ENCODE assay signal across 16 cellular contexts in the genomic region with DNA sequence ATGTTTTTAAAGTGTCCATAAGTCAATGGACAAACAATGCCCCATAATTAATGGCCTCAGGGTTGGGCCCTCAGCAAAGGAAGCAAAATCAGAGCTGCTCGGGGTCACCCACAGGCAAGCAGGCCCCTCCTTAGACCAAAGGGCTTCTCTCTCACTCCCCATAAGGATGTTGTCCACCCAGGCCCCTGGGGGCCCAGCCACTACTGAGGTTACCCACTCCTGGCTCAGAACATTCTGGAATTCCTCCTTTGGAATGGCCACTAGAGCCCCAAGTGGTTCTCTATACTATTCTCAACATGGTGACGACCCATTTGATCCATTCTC. TPM values are rescaled to one million over a fixed set of nuclear protein-coding genes. Genes with fewer than 3 reads are reported as not detected.
A peak's percentile ranks its signal among the peaks of the same experiment; 100 is the strongest.
DNase-seq lines count a peak whose midpoint lies in the region; ATAC-seq, FAIRE-seq and TF ChIP-seq lines count a peak whose summit lies in the region.
"Had no signal": no experiment of that assay in that cellular context is flagged by ENCODE, and none has a peak within 500 bp of the region (broad histone marks: within the 10 kb centered on the region; RNA-seq: fewer than 3 reads in every experiment).

No MANE protein-coding gene starts in this region.

- no peaks in the 10 kb centered on the region for H3K9me3 ChIP-seq in heart right ventricle
- H3K9me3 ChIP-seq in HepG2 (ENCODE audit: low read length): no peaks in the 10 kb centered on the region
- no peaks in the 10 kb centered on the region for H3K9me3 ChIP-seq in gastrocnemius medialis
- H3K9me3 ChIP-seq in PC-9 (ENCODE audit: insufficient read depth, low read depth): no peaks in the 10 kb centered on the region
- H3K9me3 ChIP-seq: BLaER1 had no signal

- TF ChIP-seq CTCF in heart right ventricle (IDR thresholded peaks at IDR 0.05): no peak
- no peak for TF ChIP-seq CTCF in HepG2 (CRISPR knock-in tag; IDR thresholded peaks at IDR 0.05)
- no peak for TF ChIP-seq CTCF in gastrocnemius medialis (IDR thresholded peaks at IDR 0.05 in 4 of 5, conservative IDR thresholded peaks at IDR 0.05 in 1 of 5)
- no peak for TF ChIP-seq CTCF in PC-9 (conservative IDR thresholded peaks at IDR 0.05)

- H3K9me2 ChIP-seq in PC-9 (ENCODE audit: insufficient read depth): no peaks in the 10 kb centered on the region

- H3K4me3 ChIP-seq in heart right ventricle (no peak overlapping the region), HepG2 (replicated peaks in 1 of 3; ENCODE audit: insufficient read depth in 1 of 3, low read depth in 2 of 3, low read length in 3 of 3) (peak overlapping the region; percentile 27 to 66 (median 31)), gastrocnemius medialis (no peak overlapping the region), PC-9 (no peak overlapping the region)
- H3K4me3 ChIP-seq: BLaER1 had no signal

- H2AFZ ChIP-seq in HepG2 (ENCODE audit: low read length) (no peak overlapping the region), PC-9 (no peak overlapping the region)

- peaks cover 0 to 4% (median 0%) of the 10 kb centered on the region in 7 donors for H3K27me3 ChIP-seq in heart right ventricle
- peaks cover 3 to 27% of the 10 kb centered on the region in 2 experiments; a peak in 4 of 5 replicates for H3K27me3 ChIP-seq in HepG2 (ENCODE audit: control insufficient read depth in 1 of 2, insufficient read depth in 2 of 2, low read length in 2 of 2)
- no peaks in the 10 kb centered on the region for H3K27me3 ChIP-seq in gastrocnemius medialis
- H3K27me3 ChIP-seq in PC-9 (ENCODE audit: insufficient read depth, low read depth): peaks cover 36% of the 10 kb centered on the region
- H3K27me3 ChIP-seq: BLaER1 had no signal

- H3K36me3 ChIP-seq in heart right ventricle (no peaks in the 10 kb centered on the region), HepG2 (replicated peaks in 1 of 2; ENCODE audit: control insufficient read depth in 1 of 2, insufficient read depth in 2 of 2, low read length in 2 of 2) (no peaks in the 10 kb centered on the region), gastrocnemius medialis (no peaks in the 10 kb centered on the region), PC-9 (ENCODE audit: low read depth) (no peaks in the 10 kb centered on the region)
- H3K36me3 ChIP-seq: BLaER1 had no signal

- no peaks in the 10 kb centered on the region for H3K79me2 ChIP-seq in HepG2 (ENCODE audit: insufficient read depth, low read length)
- H3K79me2 ChIP-seq in PC-9 (ENCODE audit: low read depth): no peaks in the 10 kb centered on the region

- intact Hi-C loops in heart right ventricle (cut with DNase I) (loop anchor here in 4 of 10 donors (1.0 to 10.0 kb wide), 4 partner anchors 63 to 147 kb away; a partner anchor contains a TSS), left ventricle myocardium superior (cut with micrococcal nuclease) (no loop called here), HepG2 (cut with micrococcal nuclease; ENCODE audit: unreplicated experiment) (loop anchor here (1.0 kb wide), 1 partner anchor 21 kb away; no protein-coding TSS in a partner anchor), gastrocnemius medialis (cut with DNase I; ENCODE audit: low total_unique reads) (loop anchor here (5.0 kb wide), 1 partner anchor 147 kb away; no protein-coding TSS in a partner anchor), PC-9 (cut with micrococcal nuclease; ENCODE audit: unreplicated experiment) (no loop called here)

- FAIRE-seq in HepG2 (lab: Jason Lieb, UNC): no peak
- FAIRE-seq: H54, HTR-8/SVneo had no signal

- TF ChIP-seq POLR2A in HepG2 (IDR thresholded peaks at IDR 0.05; ENCODE audit: insufficient read depth in 1 of 2, low read depth in 2 of 2, low read length in 2 of 2) (no peak), gastrocnemius medialis (IDR thresholded peaks at IDR 0.05) (no peak)

- no peak overlapping the region for H3K9ac ChIP-seq in HepG2 (ENCODE audit: insufficient read depth, low read depth, low read length)
- H3K9ac ChIP-seq: BLaER1 had no signal

- BruUV-seq in HepG2 (replicated peaks; lab: Mats Ljungman, UMichigan) (no TSS peak), PC-9 (replicated peaks; lab: Mats Ljungman, UMichigan) (no TSS peak)

- no peak for TF ChIP-seq RAD21 in HepG2 (CRISPR knock-in tag; IDR thresholded peaks at IDR 0.05)

- CTCF ChIA-PET in HepG2 (lab: Yijun Ruan, JAX; ENCODE audit: low intra/inter-chr PET ratio, low total read pairs) (no interaction called here), PC-9 (lab: Charles Lee) (interaction anchor here (0.6 kb wide), 1 partner anchor 359 kb away, joined by 3 read pairs; no protein-coding TSS in a partner anchor)

- TF ChIP-seq EP300 in HepG2 (IDR thresholded peaks at IDR 0.05; ENCODE audit: low read depth in 2 of 2, low read length in 2 of 2) (no peak), HepG2 (CRISPR knock-in tag; IDR thresholded peaks at IDR 0.05; ENCODE audit: borderline replicate concordance) (no peak)

- H4K20me1 ChIP-seq in HepG2 (ENCODE audit: insufficient read depth, low read length) (no peaks in the 10 kb centered on the region), PC-9 (ENCODE audit: insufficient read depth) (no peaks in the 10 kb centered on the region)
- H4K20me1 ChIP-seq: BLaER1 had no signal

- no peak for ATAC-seq in heart right ventricle
- no peak for ATAC-seq in left ventricle myocardium superior
- ATAC-seq in HepG2: peak; percentile 26
- no peak for ATAC-seq in gastrocnemius medialis
- no peak for ATAC-seq in GM18873 (IDR thresholded peaks at IDR 0.05; ENCODE audit: low FRiP score, unreplicated experiment)
- ATAC-seq: HCT116 had no signal

- in situ Hi-C loops in HepG2 (cut with HindIII; ENCODE audit: extremely low pct_ligation_motif_present, low pct_unique_long_range_greater_than_20kb): no loop called here
- in situ Hi-C loops in gastrocnemius medialis (cut with MboI; ENCODE audit: low sequenced_read_pairs in 4 of 4): loop anchor here in 1 of 4 donors (25.0 kb wide), 1 partner anchor 88 kb away; no protein-coding TSS in a partner anchor

- H3K4me1 ChIP-seq in heart right ventricle (peaks cover 0 to 24% (median 16%) of the 10 kb centered on the region in 9 donors), HepG2 (ENCODE audit: insufficient read depth, low read length) (peaks cover 54% of the 10 kb centered on the region), gastrocnemius medialis (peaks cover 0 to 7% of the 10 kb centered on the region in 2 donors), PC-9 (replicated peaks; ENCODE audit: insufficient read depth) (peaks cover 5% of the 10 kb centered on the region; the same call in 1 of the 2 replicates)
- H3K4me1 ChIP-seq: BLaER1 had no signal

- H3K4me2 ChIP-seq in HepG2 (ENCODE audit: low read depth, low read length): peak overlapping the region; percentile 76
- H3K4me2 ChIP-seq in PC-9: no peak overlapping the region
- H3K4me2 ChIP-seq: BLaER1 had no signal

- 71 to 76% methylated on average over 2 of the region's 2 CpGs for WGBS in heart right ventricle, 2 donors
- WGBS in HepG2 (ENCODE audit: low lambda C conversion rate): 61% methylated on average over 2 of the region's 2 CpGs

- no peak for DNase-seq in heart right ventricle
- DNase-seq in left ventricle myocardium superior: no peak
- DNase-seq in HepG2 (ENCODE audit: low spot score): no peak
- no peak for DNase-seq in gastrocnemius medialis
- DNase-seq in PC-9: no peak
- DNase-seq in SHP77 treated with DMSO at 0.1 percent for 48 hours (lab: John Stamatoyannopoulos, UW): no peak
- no peak for DNase-seq in activated CD8-positive, alpha-beta memory T cell treated with anti-CD3 and anti-CD28 coated beads, Interleukin-2, amount 50 U/mL, for 48 hours
- DNase-seq: AML-193 had no signal

- H3K27ac ChIP-seq in heart right ventricle (peak overlapping the region in 7 of 10 donors; percentile 13 to 70 (median 52)), HepG2 (ENCODE audit: extremely low read length, insufficient read depth, low read length) (no peak overlapping the region), gastrocnemius medialis (peak overlapping the region in 3 of 4 donors; percentile 18 to 51 (median 47)), PC-9 (no peak overlapping the region)
- H3K27ac ChIP-seq: 22Rv1, BLaER1 had no signal

- POLR2A ChIA-PET in HepG2 (lab: Yijun Ruan, JAX) (interaction anchor here (1.1 to 2.0 kb wide), 4 partner anchors 21 to 106 kb away, joined by 3 to 8 read pairs (median 7); a partner anchor contains a TSS), PC-9 (lab: Charles Lee; ENCODE audit: unreplicated experiment) (no interaction called here)

- H3F3A ChIP-seq in PC-9 (ENCODE audit: insufficient read depth, low read depth): no peaks in the 10 kb centered on the region

TF ChIP-seq in HepG2, 621 proteins besides CTCF, POLR2A, EP300 and RAD21 (continues in another document):
- TF ChIP-seq ETV5 (CRISPR knock-in tag; IDR thresholded peaks at IDR 0.05; ENCODE audit: borderline replicate concordance): no peak

RNA-seq across cellular contexts. Expression of a gene that starts 50.9 kb away (rescaled TPM):
- total RNA-seq in heart right ventricle: not detected
- not detected for polyA plus RNA-seq in heart right ventricle
- not detected for total RNA-seq in left ventricle myocardium superior
- total RNA-seq in HepG2 (2016; rRNA removed; fragmentation: Illumina TruSeq; extraction: Trizol): 0.35 TPM in 1 of 2 replicates, not detected in the other
- total RNA-seq in HepG2 (2016; cell fraction: cytosol; rRNA removed; fragmentation: Illumina TruSeq; extraction: Trizol; ENCODE audit: low read depth): 0.53 TPM in 1 of 2 replicates, not detected in the other
- total RNA-seq in HepG2 (2016; cell fraction: insoluble cytoplasmic fraction; rRNA removed; fragmentation: Illumina TruSeq; extraction: Trizol): not detected in 2 replicates
- total RNA-seq in HepG2 (2016; cell fraction: membrane; rRNA removed; fragmentation: Illumina TruSeq; extraction: Trizol): not detected in 2 replicates
- not detected in 2 replicates for total RNA-seq in HepG2 (2016; cell fraction: nucleus; rRNA removed; fragmentation: Illumina TruSeq; extraction: Trizol)
- not detected in 2 replicates for polyA plus RNA-seq in HepG2 (2011; rRNA removed)
- polyA plus RNA-seq in HepG2 (2011; cell fraction: cytosol; rRNA removed): not detected in 2 replicates
- polyA plus RNA-seq in HepG2 (2011; cell fraction: nucleus; rRNA removed): not detected in 2 replicates
- not detected in 2 replicates for polyA plus RNA-seq in HepG2 (2012)
- polyA plus RNA-seq in HepG2 (2016; cell fraction: cytosol; fragmentation: Illumina TruSeq; extraction: Trizol; ENCODE audit: low read depth): not detected in 2 replicates
- not detected in 2 replicates for polyA plus RNA-seq in HepG2 (2016; cell fraction: insoluble cytoplasmic fraction; fragmentation: Illumina TruSeq; extraction: Trizol; ENCODE audit: low read depth)
- polyA plus RNA-seq in HepG2 (2016; cell fraction: membrane; fragmentation: Illumina TruSeq; extraction: Trizol; ENCODE audit: low read depth): not detected in 2 replicates
- polyA plus RNA-seq in HepG2 (2016; cell fraction: nucleus; fragmentation: Illumina TruSeq; extraction: Trizol; ENCODE audit: insufficient read depth, low read depth): not detected in 2 replicates
- polyA minus RNA-seq in HepG2 (2011; rRNA and poly(A)+ RNA removed; ENCODE audit: low replicate concordance): not detected in 2 replicates
- not detected in 2 replicates for polyA minus RNA-seq in HepG2 (2011; cell fraction: cytosol; rRNA and poly(A)+ RNA removed)
- polyA minus RNA-seq in HepG2 (2011; cell fraction: nucleus; rRNA and poly(A)+ RNA removed): not detected in 2 replicates
- total RNA-seq in gastrocnemius medialis: not detected
- total RNA-seq in PC-9 (2021): not detected in 2 replicates
- total RNA-seq: A673, Daoy had no signal

Comparison
In these comparisons a context has a peak if more than half of its experiments do, and no peak if none do; other contexts are left out.
1. H3K27ac ChIP-seq: peak in heart right ventricle (7 of 10) and gastrocnemius medialis (3 of 4); none in HepG2 (single experiment) and PC-9 (single experiment).
2. H3K4me3 ChIP-seq: peak in HepG2 (3 of 3); none in heart right ventricle (0 of 10), gastrocnemius medialis (0 of 4) and PC-9 (single experiment).
3. intact Hi-C loops: an anchor here in HepG2 (1.0 kb wide) and gastrocnemius medialis (5.0 kb wide); none called in left ventricle myocardium superior and PC-9.